In the genomic region with DNA sequence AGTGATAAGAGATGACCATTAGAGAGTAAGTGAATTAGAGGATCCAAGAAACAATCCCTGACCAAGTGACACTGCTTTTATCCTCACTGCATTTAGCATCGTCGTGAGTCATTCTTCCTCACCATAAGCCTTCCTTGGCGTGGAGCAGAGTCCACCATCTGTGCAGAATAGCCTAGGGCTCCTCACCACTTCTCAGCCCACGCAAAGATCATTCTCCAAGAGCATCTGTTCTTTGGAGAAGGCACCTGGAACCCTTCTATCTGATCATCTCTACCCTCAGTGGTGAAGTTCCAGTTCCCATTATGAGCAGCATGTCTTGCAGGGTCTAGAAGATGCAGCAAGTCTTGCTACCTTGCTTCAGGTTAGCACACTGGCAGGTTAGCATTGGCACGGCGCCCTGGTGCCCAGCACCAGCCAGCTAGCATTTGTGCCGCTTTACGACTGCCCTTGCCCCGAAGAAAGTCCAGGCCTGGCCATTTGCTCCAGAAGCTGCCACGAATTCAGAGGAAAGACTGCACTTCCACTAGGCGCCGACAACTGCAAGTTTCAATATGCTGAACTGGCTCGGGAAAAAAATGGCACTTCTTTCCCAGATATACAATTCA, we compare ENCODE assay signal across 24 cellular contexts.
DNase-seq lines count a peak whose midpoint lies in the region; ATAC-seq and TF ChIP-seq lines count a peak whose summit lies in the region.
"Had no signal": no experiment of that assay in that cellular context is flagged by ENCODE, and none has a peak within 500 bp of the region (broad histone marks: within the 10 kb centered on the region; RNA-seq: fewer than 3 reads in every experiment).

No MANE protein-coding gene starts in this region.

- TF ChIP-seq CTCF in HFFc6 (IDR thresholded peaks at IDR 0.05) (no peak), breast epithelium (IDR thresholded peaks at IDR 0.05) (no peak)

- no peaks in the 10 kb centered on the region for H3K4me1 ChIP-seq in breast epithelium
- H3K4me1 ChIP-seq: uterus had no signal

- no peak for TF ChIP-seq POLR2A in breast epithelium (IDR thresholded peaks at IDR 0.05)

- H3K9me3 Mint-ChIP-seq in HFFc6: no peaks in the 10 kb centered on the region
- H3K9me3 Mint-ChIP-seq: activated naive CD4-positive, alpha-beta T cell treated with anti-CD3 and anti-CD28 coated beads, Interleukin-2, amount 50 U/mL, for 24 hours; brain; CD8-positive, alpha-beta memory T cell had no signal

- H3K4me3 ChIP-seq in breast epithelium: no peak overlapping the region
- H3K4me3 ChIP-seq: dorsolateral prefrontal cortex, esophagus muscularis mucosa, GM12878, uterus had no signal

- 0 out of 2 replicates have a peak overlapping the region, but pooled peaks have one; percentile 12 for H3K4me3 Mint-ChIP-seq in HFFc6
- H3K4me3 Mint-ChIP-seq: activated naive CD4-positive, alpha-beta T cell treated with anti-CD3 and anti-CD28 coated beads, Interleukin-2, amount 50 U/mL, for 24 hours; brain; CD8-positive, alpha-beta memory T cell had no signal

- no peaks in the 10 kb centered on the region for H3K36me3 Mint-ChIP-seq in HFFc6 (ENCODE audit: low read depth)
- H3K36me3 Mint-ChIP-seq: activated naive CD4-positive, alpha-beta T cell treated with anti-CD3 and anti-CD28 coated beads, Interleukin-2, amount 50 U/mL, for 24 hours; brain; CD8-positive, alpha-beta memory T cell had no signal

- no peaks in the 10 kb centered on the region for H3K9me3 ChIP-seq in breast epithelium
- H3K9me3 ChIP-seq: esophagus muscularis mucosa, uterus had no signal

- H3K36me3 ChIP-seq in breast epithelium: no peaks in the 10 kb centered on the region
- H3K36me3 ChIP-seq: esophagus muscularis mucosa, uterus had no signal

- H3K27me3 Mint-ChIP-seq in HFFc6 (ENCODE audit: insufficient read depth): peaks cover 4% of the 10 kb centered on the region

- H3K27me3 ChIP-seq in breast epithelium: no peaks in the 10 kb centered on the region
- H3K27me3 ChIP-seq: dorsolateral prefrontal cortex, esophagus muscularis mucosa, uterus had no signal

- intact Hi-C loops in breast epithelium (cut with DNase I; ENCODE audit: low total_unique reads): loop anchor here (5.0 kb wide), 1 partner anchor 1479 kb away; no protein-coding TSS in a partner anchor

- no peak for ATAC-seq in GM18858 (IDR thresholded peaks at IDR 0.05; ENCODE audit: unreplicated experiment)
- ATAC-seq in HG02885 (IDR thresholded peaks at IDR 0.05; ENCODE audit: poor library complexity, unreplicated experiment): no peak
- ATAC-seq in SK-N-SH treated with all-trans-retinoic acid at 6 μM for 48 hours: no peak
- ATAC-seq: GM12878, left colon, sciatic nerve had no signal

- peak overlapping the region; percentile 69 to 76 for H3K27ac ChIP-seq in breast epithelium
- H3K27ac ChIP-seq: esophagus muscularis mucosa, uterus had no signal

- H3K27ac Mint-ChIP-seq in HFFc6: peak overlapping the region; percentile 51; the same call in 1 of the 2 replicates
- H3K27ac Mint-ChIP-seq: activated naive CD4-positive, alpha-beta T cell treated with anti-CD3 and anti-CD28 coated beads, Interleukin-2, amount 50 U/mL, for 24 hours; CD8-positive, alpha-beta memory T cell had no signal

- H3K4me1 Mint-ChIP-seq in HFFc6 (ENCODE audit: low read depth): peaks cover 34% of the 10 kb centered on the region
- H3K4me1 Mint-ChIP-seq: activated naive CD4-positive, alpha-beta T cell treated with anti-CD3 and anti-CD28 coated beads, Interleukin-2, amount 50 U/mL, for 24 hours; CD8-positive, alpha-beta memory T cell had no signal

- DNase-seq in AG08395 (ENCODE audit: low spot score) (peak; percentile 84), HFFc6 (peak; percentile 58), breast epithelium (ENCODE audit: low spot score in 2 of 2) (no peak), iris pigment epithelial cell (ENCODE audit: low read depth) (peak; percentile 48), mucosa of gallbladder (ENCODE audit: low spot score) (no peak)
- DNase-seq: ACHN; activated CD4-positive, alpha-beta T cell treated with anti-CD3 and anti-CD28 coated beads, Interleukin-2, amount 50 U/mL, for 48 hours; activated T-cell treated with anti-CD3 and anti-CD28 coated beads, Interleukin-2, amount 50 U/mL, for 1 hour; CD8-positive, alpha-beta memory T cell; Kasumi-1; left colon; NCI-H1436; NCI-H226; stimulated activated CD4-positive, alpha-beta T cell treated with anti-CD3 and anti-CD28 coated beads, Interleukin-2, amount 100 ng/mL, for 24 hours; uterus had no signal

TF ChIP-seq in SK-N-SH treated with all-trans-retinoic acid at 6 μM for 48 hours, 23 proteins besides CTCF, POLR2A, EP300 and RAD21:
- TF ChIP-seq, protein P1, sequence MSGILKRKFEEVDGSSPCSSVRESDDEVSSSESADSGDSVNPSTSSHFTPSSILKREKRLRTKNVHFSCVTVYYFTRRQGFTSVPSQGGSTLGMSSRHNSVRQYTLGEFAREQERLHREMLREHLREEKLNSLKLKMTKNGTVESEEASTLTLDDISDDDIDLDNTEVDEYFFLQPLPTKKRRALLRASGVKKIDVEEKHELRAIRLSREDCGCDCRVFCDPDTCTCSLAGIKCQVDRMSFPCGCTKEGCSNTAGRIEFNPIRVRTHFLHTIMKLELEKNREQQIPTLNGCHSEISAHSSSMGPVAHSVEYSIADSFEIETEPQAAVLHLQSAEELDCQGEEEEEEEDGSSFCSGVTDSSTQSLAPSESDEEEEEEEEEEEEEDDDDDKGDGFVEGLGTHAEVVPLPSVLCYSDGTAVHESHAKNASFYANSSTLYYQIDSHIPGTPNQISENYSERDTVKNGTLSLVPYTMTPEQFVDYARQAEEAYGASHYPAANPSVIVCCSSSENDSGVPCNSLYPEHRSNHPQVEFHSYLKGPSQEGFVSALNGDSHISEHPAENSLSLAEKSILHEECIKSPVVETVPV (CRISPR knock-in tag; IDR thresholded peaks at IDR 0.05): no peak
- TF ChIP-seq, protein P2, sequence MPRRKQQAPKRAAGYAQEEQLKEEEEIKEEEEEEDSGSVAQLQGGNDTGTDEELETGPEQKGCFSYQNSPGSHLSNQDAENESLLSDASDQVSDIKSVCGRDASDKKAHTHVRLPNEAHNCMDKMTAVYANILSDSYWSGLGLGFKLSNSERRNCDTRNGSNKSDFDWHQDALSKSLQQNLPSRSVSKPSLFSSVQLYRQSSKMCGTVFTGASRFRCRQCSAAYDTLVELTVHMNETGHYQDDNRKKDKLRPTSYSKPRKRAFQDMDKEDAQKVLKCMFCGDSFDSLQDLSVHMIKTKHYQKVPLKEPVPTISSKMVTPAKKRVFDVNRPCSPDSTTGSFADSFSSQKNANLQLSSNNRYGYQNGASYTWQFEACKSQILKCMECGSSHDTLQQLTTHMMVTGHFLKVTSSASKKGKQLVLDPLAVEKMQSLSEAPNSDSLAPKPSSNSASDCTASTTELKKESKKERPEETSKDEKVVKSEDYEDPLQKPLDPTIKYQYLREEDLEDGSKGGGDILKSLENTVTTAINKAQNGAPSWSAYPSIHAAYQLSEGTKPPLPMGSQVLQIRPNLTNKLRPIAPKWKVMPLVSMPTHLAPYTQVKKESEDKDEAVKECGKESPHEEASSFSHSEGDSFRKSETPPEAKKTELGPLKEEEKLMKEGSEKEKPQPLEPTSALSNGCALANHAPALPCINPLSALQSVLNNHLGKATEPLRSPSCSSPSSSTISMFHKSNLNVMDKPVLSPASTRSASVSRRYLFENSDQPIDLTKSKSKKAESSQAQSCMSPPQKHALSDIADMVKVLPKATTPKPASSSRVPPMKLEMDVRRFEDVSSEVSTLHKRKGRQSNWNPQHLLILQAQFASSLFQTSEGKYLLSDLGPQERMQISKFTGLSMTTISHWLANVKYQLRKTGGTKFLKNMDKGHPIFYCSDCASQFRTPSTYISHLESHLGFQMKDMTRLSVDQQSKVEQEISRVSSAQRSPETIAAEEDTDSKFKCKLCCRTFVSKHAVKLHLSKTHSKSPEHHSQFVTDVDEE (CRISPR knock-in tag; IDR thresholded peaks at IDR 0.05): no peak
- no peak for TF ChIP-seq TOX (CRISPR knock-in tag; IDR thresholded peaks at IDR 0.05; ENCODE audit: borderline replicate concordance)
- TF ChIP-seq SNAI2 (CRISPR knock-in tag; IDR thresholded peaks at IDR 0.05): no peak
- no peak for TF ChIP-seq ZNF565 (CRISPR knock-in tag; conservative IDR thresholded peaks at IDR 0.05; ENCODE audit: low read depth)
- no peak for TF ChIP-seq OSR1 (CRISPR knock-in tag; IDR thresholded peaks at IDR 0.05)
- TF ChIP-seq TCF4 (CRISPR knock-in tag; IDR thresholded peaks at IDR 0.05; ENCODE audit: borderline replicate concordance): no peak
- TF ChIP-seq, protein P3, sequence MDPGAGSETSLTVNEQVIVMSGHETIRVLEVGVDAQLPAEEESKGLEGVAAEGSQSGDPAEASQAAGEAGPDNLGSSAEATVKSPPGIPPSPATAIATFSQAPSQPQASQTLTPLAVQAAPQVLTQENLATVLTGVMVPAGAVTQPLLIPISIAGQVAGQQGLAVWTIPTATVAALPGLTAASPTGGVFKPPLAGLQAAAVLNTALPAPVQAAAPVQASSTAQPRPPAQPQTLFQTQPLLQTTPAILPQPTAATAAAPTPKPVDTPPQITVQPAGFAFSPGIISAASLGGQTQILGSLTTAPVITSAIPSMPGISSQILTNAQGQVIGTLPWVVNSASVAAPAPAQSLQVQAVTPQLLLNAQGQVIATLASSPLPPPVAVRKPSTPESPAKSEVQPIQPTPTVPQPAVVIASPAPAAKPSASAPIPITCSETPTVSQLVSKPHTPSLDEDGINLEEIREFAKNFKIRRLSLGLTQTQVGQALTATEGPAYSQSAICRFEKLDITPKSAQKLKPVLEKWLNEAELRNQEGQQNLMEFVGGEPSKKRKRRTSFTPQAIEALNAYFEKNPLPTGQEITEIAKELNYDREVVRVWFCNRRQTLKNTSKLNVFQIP (CRISPR knock-in tag; IDR thresholded peaks at IDR 0.05; ENCODE audit: borderline replicate concordance, low read depth): no peak
- TF ChIP-seq ESRRG (CRISPR knock-in tag; IDR thresholded peaks at IDR 0.05): no peak
- TF ChIP-seq BACH2 (CRISPR knock-in tag; IDR thresholded peaks at IDR 0.05; ENCODE audit: borderline replicate concordance): no peak
- no peak for TF ChIP-seq ZNF70 (CRISPR knock-in tag; IDR thresholded peaks at IDR 0.05)
- TF ChIP-seq ZNF8 (CRISPR knock-in tag; IDR thresholded peaks at IDR 0.05): no peak
- no peak for TF ChIP-seq CSDC2 (CRISPR knock-in tag; IDR thresholded peaks at IDR 0.05)
- TF ChIP-seq ZFP3 (CRISPR knock-in tag; IDR thresholded peaks at IDR 0.05): no peak

Comparison
In these comparisons a context has a peak if more than half of its experiments do, and no peak if none do; other contexts are left out.
1. DNase-seq: peak in AG08395 (single experiment), HFFc6 (single experiment) and iris pigment epithelial cell (single experiment); none in breast epithelium (0 of 2) and mucosa of gallbladder (single experiment).